10 cellular contexts compared by ENCODE assay signal in the genomic region with DNA sequence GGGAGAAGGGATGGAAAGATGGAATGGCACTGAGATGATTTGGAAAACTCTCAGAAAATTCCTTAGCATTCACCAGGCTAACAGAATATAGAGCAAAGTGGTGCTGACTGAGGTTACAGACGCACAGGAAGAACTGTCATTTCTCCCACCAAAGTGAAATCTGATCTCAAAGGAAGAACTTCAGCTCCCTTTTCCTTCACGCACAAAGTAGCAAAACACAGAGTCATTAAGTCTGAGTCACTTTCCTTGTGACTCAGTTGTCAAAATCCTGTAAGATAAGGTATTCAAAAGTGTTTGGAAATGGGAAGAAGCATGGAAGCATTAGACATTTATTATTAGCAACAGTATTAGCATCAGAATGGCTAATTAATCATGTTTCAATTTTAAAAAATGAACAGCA. TPM values are rescaled to one million over a fixed set of nuclear protein-coding genes. Genes with fewer than 3 reads are reported as not detected.
DNase-seq lines count a peak whose midpoint lies in the region; ATAC-seq and TF ChIP-seq lines count a peak whose summit lies in the region.
"Had no signal": no experiment of that assay in that cellular context is flagged by ENCODE, and none has a peak within 500 bp of the region (broad histone marks: within the 10 kb centered on the region; RNA-seq: fewer than 3 reads in every experiment).

No MANE protein-coding gene starts in this region.

- H3K27me3 Mint-ChIP-seq in mesothelial cell of epicardium (ENCODE audit: low read depth), result no peaks in the 10 kb centered on the region
- no peaks in the 10 kb centered on the region for H3K27me3 Mint-ChIP-seq in activated T-cell treated with anti-CD3 and anti-CD28 coated beads, Interleukin-2, amount 50 U/mL, for 4 hours (ENCODE audit: low read depth)
- H3K27me3 Mint-ChIP-seq: natural killer cell treated with Interleukin-12 subunit alpha and Interleukin-12 subunit beta and Interleukin-15 and Interleukin-18, amount 100 ng/mL, for 72 hours had no signal

- ATAC-seq in activated T-cell treated with anti-CD3 and anti-CD28 coated beads, Interleukin-2, amount 50 U/mL, for 4 hours, result no peak
- ATAC-seq in HG02610 (IDR thresholded peaks at IDR 0.05; ENCODE audit: unreplicated experiment), result no peak
- no peak for ATAC-seq in GM19351 (IDR thresholded peaks at IDR 0.05; ENCODE audit: unreplicated experiment)
- ATAC-seq in HG02763 (IDR thresholded peaks at IDR 0.05; ENCODE audit: unreplicated experiment), result no peak
- ATAC-seq: natural killer cell treated with Interleukin-12 subunit alpha and Interleukin-12 subunit beta and Interleukin-15 and Interleukin-18, amount 100 ng/mL, for 72 hours had no signal

- H3K9me3 Mint-ChIP-seq in mesothelial cell of epicardium, result no peaks in the 10 kb centered on the region
- peaks cover 8% of the 10 kb centered on the region for H3K9me3 Mint-ChIP-seq in activated T-cell treated with anti-CD3 and anti-CD28 coated beads, Interleukin-2, amount 50 U/mL, for 4 hours

- no peak overlapping the region for H3K4me3 Mint-ChIP-seq in mesothelial cell of epicardium
- H3K4me3 Mint-ChIP-seq in activated T-cell treated with anti-CD3 and anti-CD28 coated beads, Interleukin-2, amount 50 U/mL, for 4 hours, result no peak overlapping the region
- H3K4me3 Mint-ChIP-seq: natural killer cell treated with Interleukin-12 subunit alpha and Interleukin-12 subunit beta and Interleukin-15 and Interleukin-18, amount 100 ng/mL, for 72 hours had no signal

- H3K4me3 ChIP-seq in AG10803 (ENCODE audit: low read length), result no peak overlapping the region

- peak; percentile 70 for DNase-seq in AG10803 (ENCODE audit: low read depth)
- peak; percentile 95 for DNase-seq in M059J (ENCODE audit: low read depth)
- DNase-seq in dermis blood vessel endothelial cell, result peak; percentile 97
- no peak for DNase-seq in mesothelial cell of epicardium (ENCODE audit: low spot score in 2 of 2, unreplicated experiment in 2 of 2)
- DNase-seq in activated T-cell treated with anti-CD3 and anti-CD28 coated beads, Interleukin-2, amount 50 U/mL, for 4 hours, result no peak
- DNase-seq: NCI-H524 had no signal

- TF ChIP-seq CTCF in AG10803 (conservative IDR thresholded peaks at IDR 0.05; ENCODE audit: low read length), result no peak
- TF ChIP-seq CTCF in mesothelial cell of epicardium (IDR thresholded peaks at IDR 0.05; ENCODE audit: unreplicated experiment), result no peak

- H3K4me1 Mint-ChIP-seq in mesothelial cell of epicardium, result peaks cover 75% of the 10 kb centered on the region
- H3K4me1 Mint-ChIP-seq in activated T-cell treated with anti-CD3 and anti-CD28 coated beads, Interleukin-2, amount 50 U/mL, for 4 hours (ENCODE audit: low read depth), result no peaks in the 10 kb centered on the region

- peak overlapping the region; percentile 72 for H3K27ac Mint-ChIP-seq in mesothelial cell of epicardium
- H3K27ac Mint-ChIP-seq: natural killer cell treated with Interleukin-12 subunit alpha and Interleukin-12 subunit beta and Interleukin-15 and Interleukin-18, amount 100 ng/mL, for 72 hours had no signal

- peaks cover 18% of the 10 kb centered on the region for H3K36me3 Mint-ChIP-seq in mesothelial cell of epicardium
- H3K36me3 Mint-ChIP-seq in activated T-cell treated with anti-CD3 and anti-CD28 coated beads, Interleukin-2, amount 50 U/mL, for 4 hours (ENCODE audit: insufficient read depth), result no peaks in the 10 kb centered on the region
- H3K36me3 Mint-ChIP-seq: natural killer cell treated with Interleukin-12 subunit alpha and Interleukin-12 subunit beta and Interleukin-15 and Interleukin-18, amount 100 ng/mL, for 72 hours had no signal

RNA-seq across cellular contexts. Expression of a gene that starts 11.7 kb away (rescaled TPM):
- total RNA-seq in M059J (2014; rRNA removed; shearing (Covaris generic)), result 9.5 and 17.2 TPM in 2 replicates
- total RNA-seq in dermis blood vessel endothelial cell (130 and 175 TPM in 2 replicates), mesothelial cell of epicardium (183 to 190 TPM (median 187 TPM) in 3 replicates)
- under 1 TPM; 0.08 to 0.53 (median 0.29) TPM for total RNA-seq in activated T-cell treated with anti-CD3 and anti-CD28 coated beads, Interleukin-2, amount 50 U/mL, for 4 hours
- total RNA-seq: natural killer cell treated with Interleukin-12 subunit alpha and Interleukin-12 subunit beta and Interleukin-15 and Interleukin-18, amount 100 ng/mL, for 72 hours had no signal

Comparison
In these comparisons a context has a peak if more than half of its experiments do, and no peak if none do; other contexts are left out.
1. DNase-seq: peak in AG10803 (single experiment), M059J (single experiment) and dermis blood vessel endothelial cell (single experiment); none in mesothelial cell of epicardium (0 of 2) and activated T-cell treated with anti-CD3 and anti-CD28 coated beads, Interleukin-2, amount 50 U/mL, for 4 hours (single experiment).